11 cellular contexts compared by ENCODE assay signal in genomic region chr19:18611327-18612050, GRCh38. TPM values are rescaled to one million over a fixed set of nuclear protein-coding genes. Genes with fewer than 3 reads are reported as not detected.
DNase-seq lines count a peak whose midpoint lies in the region; ATAC-seq and TF ChIP-seq lines count a peak whose summit lies in the region.
"Had no signal": no experiment of that assay in that cellular context is flagged by ENCODE, and none has a peak within 500 bp of the region (broad histone marks: within the 10 kb centered on the region; RNA-seq: fewer than 3 reads in every experiment).

No MANE protein-coding gene starts in this region.

- TF ChIP-seq CTCF in progenitor cell of endocrine pancreas (IDR thresholded peaks at IDR 0.05; ENCODE audit: unreplicated experiment), result no peak
- no peak for TF ChIP-seq CTCF in Peyer's patch (IDR thresholded peaks at IDR 0.05)

- TF ChIP-seq POLR2A in Peyer's patch (IDR thresholded peaks at IDR 0.05), result no peak

- peaks cover 1% of the 10 kb centered on the region for H3K36me3 Mint-ChIP-seq in activated CD4-positive, alpha-beta T cell treated with anti-CD3 and anti-CD28 coated beads, Interleukin-2, amount 10 ng/mL, durations not matched to agents 24 days and 14 days (ENCODE audit: low read depth)
- peaks cover 3% of the 10 kb centered on the region for H3K36me3 Mint-ChIP-seq in effector memory CD8-positive, alpha-beta T cell (ENCODE audit: insufficient read depth)
- no peaks in the 10 kb centered on the region for H3K36me3 Mint-ChIP-seq in progenitor cell of endocrine pancreas (ENCODE audit: insufficient read depth)

- H3K4me3 Mint-ChIP-seq in activated CD4-positive, alpha-beta T cell treated with anti-CD3 and anti-CD28 coated beads, Interleukin-2, amount 10 ng/mL, durations not matched to agents 24 days and 14 days, result peak overlapping the region; percentile 75
- peak overlapping the region; percentile 75 to 77 for H3K4me3 Mint-ChIP-seq in effector memory CD8-positive, alpha-beta T cell
- H3K4me3 Mint-ChIP-seq in progenitor cell of endocrine pancreas (ENCODE audit: low read depth), result peak overlapping the region; percentile 62

- peak; percentile 38 for ATAC-seq in effector memory CD8-positive, alpha-beta T cell (replicated peaks)

- H3K9me3 Mint-ChIP-seq in activated CD4-positive, alpha-beta T cell treated with anti-CD3 and anti-CD28 coated beads, Interleukin-2, amount 10 ng/mL, durations not matched to agents 24 days and 14 days, result no peaks in the 10 kb centered on the region
- no peaks in the 10 kb centered on the region for H3K9me3 Mint-ChIP-seq in effector memory CD8-positive, alpha-beta T cell
- no peaks in the 10 kb centered on the region for H3K9me3 Mint-ChIP-seq in progenitor cell of endocrine pancreas (ENCODE audit: low read depth)

- peaks cover 0 to 43% (median 23%) of the 10 kb centered on the region in 4 donors for H3K4me1 ChIP-seq in Peyer's patch

- H3K9me3 ChIP-seq in Peyer's patch, result no peaks in the 10 kb centered on the region

- no peak overlapping the region for H3K27ac ChIP-seq in Peyer's patch

- intact Hi-C loops in activated CD4-positive, alpha-beta T cell treated with anti-CD3 and anti-CD28 coated beads, Interleukin-2, amount 10 ng/mL, durations not matched to agents 24 days and 14 days (cut with micrococcal nuclease), result loop anchor here (5.0 kb wide), 1 partner anchor 181 kb away; the partner anchor contains the start of gene COMP

- DNase-seq in activated CD4-positive, alpha-beta T cell treated with anti-CD3 and anti-CD28 coated beads, Interleukin-2, amount 10 ng/mL, durations not matched to agents 24 days and 14 days, result no peak
- DNase-seq in activated CD4-positive, alpha-beta T cell treated with anti-CD3 and anti-CD28 coated beads for 48 hours, result no peak
- DNase-seq in HuH-7 (ENCODE audit: low spot score), result peak; percentile 67
- DNase-seq in effector memory CD8-positive, alpha-beta T cell, result no peak
- no peak for DNase-seq in progenitor cell of endocrine pancreas (ENCODE audit: low spot score, unreplicated experiment)
- DNase-seq in LoVo (ENCODE audit: low spot score), result no peak
- DNase-seq in NCI-H2196 (lab: John Stamatoyannopoulos, UW; ENCODE audit: unreplicated experiment), result no peak
- DNase-seq in Peyer's patch, result no peak
- DNase-seq: AML-193, SHP77 had no signal

- H3K4me1 Mint-ChIP-seq in activated CD4-positive, alpha-beta T cell treated with anti-CD3 and anti-CD28 coated beads, Interleukin-2, amount 10 ng/mL, durations not matched to agents 24 days and 14 days, result peaks cover 9% of the 10 kb centered on the region
- peaks cover 20 to 24% of the 10 kb centered on the region in 2 donors for H3K4me1 Mint-ChIP-seq in effector memory CD8-positive, alpha-beta T cell (ENCODE audit: low read depth in 2 of 2)
- H3K4me1 Mint-ChIP-seq in progenitor cell of endocrine pancreas (ENCODE audit: low read depth), result peaks cover 24% of the 10 kb centered on the region

- no peak overlapping the region for H3K27ac Mint-ChIP-seq in activated CD4-positive, alpha-beta T cell treated with anti-CD3 and anti-CD28 coated beads, Interleukin-2, amount 10 ng/mL, durations not matched to agents 24 days and 14 days
- H3K27ac Mint-ChIP-seq in effector memory CD8-positive, alpha-beta T cell, result no peak overlapping the region
- H3K27ac Mint-ChIP-seq in progenitor cell of endocrine pancreas, result peak overlapping the region; percentile 62

- peak overlapping the region in 2 of 4 donors; percentile 19 to 54 for H3K4me3 ChIP-seq in Peyer's patch
- H3K4me3 ChIP-seq: lung had no signal

- H3K36me3 ChIP-seq in Peyer's patch, result no peaks in the 10 kb centered on the region

- H3K27me3 ChIP-seq in Peyer's patch, result peaks cover 0 to 63% of the 10 kb centered on the region in 2 donors

- H3K27me3 Mint-ChIP-seq in activated CD4-positive, alpha-beta T cell treated with anti-CD3 and anti-CD28 coated beads, Interleukin-2, amount 10 ng/mL, durations not matched to agents 24 days and 14 days, result peaks cover 78% of the 10 kb centered on the region
- H3K27me3 Mint-ChIP-seq in effector memory CD8-positive, alpha-beta T cell, result peaks cover 69 to 97% of the 10 kb centered on the region in 2 donors
- peaks cover 70% of the 10 kb centered on the region for H3K27me3 Mint-ChIP-seq in progenitor cell of endocrine pancreas

RNA-seq across cellular contexts. Expression of gene TMEM59L, which starts 1.2 kb away (rescaled TPM):
- not detected in 2 replicates for total RNA-seq in activated CD4-positive, alpha-beta T cell treated with anti-CD3 and anti-CD28 coated beads, Interleukin-2, amount 10 ng/mL, durations not matched to agents 24 days and 14 days
- total RNA-seq in progenitor cell of endocrine pancreas (5.0 and 6.4 TPM in 2 replicates), Peyer's patch (1 to 10 TPM in 2 of 4 donors, under 1 TPM in 1, not detected in 1; 0.70 to 2.0 (median 1.7) TPM)

RNA-seq across cellular contexts. Expression of gene CRLF1, which starts 4.9 kb away (rescaled TPM):
- not detected in 2 replicates for total RNA-seq in activated CD4-positive, alpha-beta T cell treated with anti-CD3 and anti-CD28 coated beads, Interleukin-2, amount 10 ng/mL, durations not matched to agents 24 days and 14 days
- 4.4 and 6.0 TPM in 2 replicates for total RNA-seq in progenitor cell of endocrine pancreas
- 10 to 100 TPM in 3 of 4 donors, 1 to 10 TPM in 1; 4.0 to 28.9 (median 23.3) TPM for total RNA-seq in Peyer's patch

RNA-seq across cellular contexts. Expression of gene REX1BD, which starts 22.9 kb away (rescaled TPM):
- total RNA-seq in activated CD4-positive, alpha-beta T cell treated with anti-CD3 and anti-CD28 coated beads, Interleukin-2, amount 10 ng/mL, durations not matched to agents 24 days and 14 days, result 130 and 138 TPM in 2 replicates
- total RNA-seq in progenitor cell of endocrine pancreas (66.5 and 67.4 TPM in 2 replicates), Peyer's patch (10 to 100 TPM; 68.1 to 76.3 (median 72.2) TPM)

RNA-seq across cellular contexts. Expression of gene KLHL26, which starts 25.3 kb away (rescaled TPM):
- total RNA-seq in activated CD4-positive, alpha-beta T cell treated with anti-CD3 and anti-CD28 coated beads, Interleukin-2, amount 10 ng/mL, durations not matched to agents 24 days and 14 days, result 12.1 and 14.0 TPM in 2 replicates
- total RNA-seq in progenitor cell of endocrine pancreas, result 11.6 and 12.3 TPM in 2 replicates
- total RNA-seq in Peyer's patch, result 10 to 100 TPM in 2 of 4 donors, 1 to 10 TPM in 2; 9.9 to 16.0 (median 10.9) TPM

RNA-seq across cellular contexts. Expression of gene UBA52, which starts 39.8 kb away (rescaled TPM):
- 1,581 and 1,604 TPM in 2 replicates for total RNA-seq in activated CD4-positive, alpha-beta T cell treated with anti-CD3 and anti-CD28 coated beads, Interleukin-2, amount 10 ng/mL, durations not matched to agents 24 days and 14 days
- total RNA-seq in progenitor cell of endocrine pancreas (951 and 968 TPM in 2 replicates), Peyer's patch (100 to 1,000 TPM; 222 to 609 (median 308) TPM)
